Comparison of ENCODE assay signal across 31 cellular contexts in the genomic region with DNA sequence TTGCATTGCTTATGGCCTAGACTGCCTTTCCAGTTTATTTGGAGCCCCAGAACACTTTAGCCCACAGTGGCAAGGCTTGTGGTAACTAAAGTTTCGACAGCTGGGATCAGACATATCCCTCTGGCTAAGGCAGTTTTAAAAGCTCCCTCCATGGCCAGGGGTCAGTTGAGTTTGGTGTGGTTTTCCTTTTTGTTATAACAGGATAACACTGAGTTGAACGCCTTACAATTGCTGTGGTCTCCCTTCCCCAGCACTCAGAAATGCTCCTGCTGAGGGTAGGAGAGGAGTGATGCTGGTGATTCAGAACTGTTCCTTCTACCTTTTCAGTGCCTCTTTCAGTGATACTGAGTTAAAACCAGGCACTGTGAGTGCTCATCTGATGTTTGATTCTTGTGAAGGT.
"Had no signal": no experiment of that assay in that cellular context is flagged by ENCODE, and none has a peak within 500 bp of the region (broad histone marks: within the 10 kb centered on the region; RNA-seq: fewer than 3 reads in every experiment).

No MANE protein-coding gene starts in this region.

- H3K4me1 ChIP-seq: foreskin keratinocyte, heart left ventricle, psoas muscle, upper lobe of right lung had no signal

- H3K27ac ChIP-seq: adrenal gland, body of pancreas, esophagus muscularis mucosa, foreskin keratinocyte, heart left ventricle, pancreas, psoas muscle, stomach, thyroid gland, upper lobe of right lung had no signal

- DNase-seq: activated CD4-positive, alpha-beta T cell treated with anti-CD3 and anti-CD28 coated beads for 36 hours; activated CD4-positive, alpha-beta T cell treated with anti-CD3 and anti-CD28 coated beads, Interleukin-2, amount 50 U/mL, for 4 hours; activated CD4-positive, CD25-positive, alpha-beta regulatory T cell; activated effector memory CD4-positive, alpha-beta T cell treated with anti-CD3 and anti-CD28 coated beads, Interleukin-2, amount 50 U/mL, for 16 hours; activated naive CD4-positive, alpha-beta T cell treated with anti-CD3 and anti-CD28 coated beads for 36 hours; activated naive CD8-positive, alpha-beta T cell treated with anti-CD3 and anti-CD28 coated beads for 36 hours; activated T-cell treated with anti-CD3 and anti-CD28 coated beads, Interleukin-2, amount 50 U/mL, for 1 hour; adrenal gland; aorta; body of pancreas; dermis blood vessel endothelial cell; effector CD4-positive, alpha-beta T cell; foreskin keratinocyte; heart left ventricle; hypothalamus; immature natural killer cell; kidney; left colon; naive B cell; pancreas; psoas muscle; stimulated activated CD4-positive, alpha-beta T cell treated with anti-CD3 and anti-CD28 coated beads, Interleukin-15, amount 100 ng/mL, for 24 hours; stimulated activated CD4-positive, alpha-beta T cell treated with anti-CD3 and anti-CD28 coated beads, Interleukin-2, amount 100 ng/mL, for 24 hours; stimulated activated naive B cell treated with anti-CD40 and anti-IgM and Interleukin-4, amounts not matched to agents 10 μg/mL and 1 μg/mL and 100 μg/mL, for 72 hours; stomach; T-cell; thyroid gland; upper lobe of right lung had no signal

- H3K4me3 ChIP-seq: adrenal gland, body of pancreas, esophagus muscularis mucosa, heart left ventricle, pancreas, psoas muscle, stomach, thyroid gland, upper lobe of right lung had no signal

- H3K9me3 Mint-ChIP-seq: activated naive CD4-positive, alpha-beta T cell treated with anti-CD3 and anti-CD28 coated beads for 36 hours; activated naive CD8-positive, alpha-beta T cell treated with anti-CD3 and anti-CD28 coated beads for 36 hours; activated T-helper 1 cell treated with anti-CD3 and anti-CD28 coated beads, Interleukin-12 subunit alpha, Interleukin-12 subunit beta, Interleukin-2, Interleukin-4 antibody, amounts not matched to agents 30 ng/mL and 10 ng/mL and 1 ng/mL, durations not matched to agents 14 hours and 24 hours and 36 hours had no signal

- H3K27ac Mint-ChIP-seq: activated CD4-positive, alpha-beta T cell treated with anti-CD3 and anti-CD28 coated beads for 36 hours; activated naive CD4-positive, alpha-beta T cell treated with anti-CD3 and anti-CD28 coated beads for 36 hours; activated naive CD8-positive, alpha-beta T cell treated with anti-CD3 and anti-CD28 coated beads for 36 hours; activated T-helper 1 cell treated with anti-CD3 and anti-CD28 coated beads, Interleukin-12 subunit alpha, Interleukin-12 subunit beta, Interleukin-2, Interleukin-4 antibody, amounts not matched to agents 30 ng/mL and 10 ng/mL and 1 ng/mL, durations not matched to agents 14 hours and 24 hours and 36 hours; immature natural killer cell; naive B cell; stimulated activated naive B cell treated with anti-CD40 and anti-IgM and Interleukin-4, amounts not matched to agents 10 μg/mL and 1 μg/mL and 100 μg/mL, for 72 hours; T-cell had no signal

- H3K36me3 Mint-ChIP-seq: activated naive CD8-positive, alpha-beta T cell treated with anti-CD3 and anti-CD28 coated beads for 36 hours; naive B cell; stimulated activated naive B cell treated with anti-CD40 and anti-IgM and Interleukin-4, amounts not matched to agents 10 μg/mL and 1 μg/mL and 100 μg/mL, for 72 hours; T-cell had no signal

- H3K27me3 Mint-ChIP-seq: activated naive CD8-positive, alpha-beta T cell treated with anti-CD3 and anti-CD28 coated beads for 36 hours; naive B cell; stimulated activated naive B cell treated with anti-CD40 and anti-IgM and Interleukin-4, amounts not matched to agents 10 μg/mL and 1 μg/mL and 100 μg/mL, for 72 hours; T-cell had no signal

- H3K4me3 Mint-ChIP-seq: activated CD4-positive, alpha-beta T cell treated with anti-CD3 and anti-CD28 coated beads for 36 hours; activated naive CD4-positive, alpha-beta T cell treated with anti-CD3 and anti-CD28 coated beads for 36 hours; activated naive CD8-positive, alpha-beta T cell treated with anti-CD3 and anti-CD28 coated beads for 36 hours; activated T-helper 1 cell treated with anti-CD3 and anti-CD28 coated beads, Interleukin-12 subunit alpha, Interleukin-12 subunit beta, Interleukin-2, Interleukin-4 antibody, amounts not matched to agents 30 ng/mL and 10 ng/mL and 1 ng/mL, durations not matched to agents 14 hours and 24 hours and 36 hours; immature natural killer cell; naive B cell; stimulated activated naive B cell treated with anti-CD40 and anti-IgM and Interleukin-4, amounts not matched to agents 10 μg/mL and 1 μg/mL and 100 μg/mL, for 72 hours; T-cell had no signal

- H3K4me1 Mint-ChIP-seq: activated CD4-positive, alpha-beta T cell treated with anti-CD3 and anti-CD28 coated beads for 36 hours; activated naive CD8-positive, alpha-beta T cell treated with anti-CD3 and anti-CD28 coated beads for 36 hours; immature natural killer cell; naive B cell; T-cell had no signal

- H3K36me3 ChIP-seq: adrenal gland, esophagus muscularis mucosa, heart left ventricle, pancreas, stomach, thyroid gland, upper lobe of right lung had no signal

- FAIRE-seq: colon, kidney, pancreas had no signal

- H3K27me3 ChIP-seq: adrenal gland, body of pancreas, esophagus muscularis mucosa, foreskin keratinocyte, heart left ventricle, pancreas, stomach, thyroid gland, upper lobe of right lung had no signal

- H3K9me3 ChIP-seq: adrenal gland, body of pancreas, stomach, thyroid gland, upper lobe of right lung had no signal
